ENCODE assay signal across 9 cellular contexts in the genomic region with DNA sequence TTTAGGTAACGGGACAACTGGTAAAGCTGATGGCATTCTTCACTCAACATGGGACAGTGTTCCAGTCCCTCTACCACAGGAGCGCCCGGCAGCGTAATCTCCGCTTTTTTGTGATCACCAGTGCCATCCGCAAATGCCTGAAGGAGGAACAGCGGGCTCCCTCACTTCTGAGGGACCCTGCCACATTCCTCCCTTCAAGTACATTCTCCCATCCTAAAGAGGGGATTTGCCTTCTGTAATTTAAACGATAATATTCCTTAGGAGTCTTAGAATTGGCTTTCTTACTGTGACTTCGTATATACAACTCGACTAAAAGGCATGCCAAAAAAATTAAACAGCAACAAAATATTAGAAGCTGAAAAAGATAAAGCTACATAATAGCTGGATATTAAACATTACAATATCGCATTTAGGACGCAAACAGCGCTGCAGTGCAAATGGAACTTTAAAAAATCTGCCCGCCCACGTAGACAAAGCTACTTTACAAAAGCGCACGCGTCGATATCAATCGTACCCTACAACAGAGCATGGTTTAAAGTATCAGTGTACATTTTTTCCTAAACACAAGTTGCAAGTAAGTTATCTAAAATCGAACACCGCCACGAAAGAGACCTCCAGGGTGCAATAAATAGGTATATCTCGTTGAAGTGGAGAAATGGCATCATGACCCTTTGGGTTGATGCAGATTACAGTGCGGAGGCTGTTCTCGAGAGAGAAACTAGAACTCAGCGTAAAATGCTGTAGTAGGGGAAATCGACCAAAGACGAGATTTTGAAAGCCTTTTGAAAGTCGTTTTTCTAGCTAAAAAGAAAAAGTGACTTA. TPM values are rescaled to one million over a fixed set of nuclear protein-coding genes. Genes with fewer than 3 reads are reported as not detected.
DNase-seq lines count a peak whose midpoint lies in the region; ATAC-seq and TF ChIP-seq lines count a peak whose summit lies in the region.
"Had no signal": no experiment of that assay in that cellular context is flagged by ENCODE, and none has a peak within 500 bp of the region (broad histone marks: within the 10 kb centered on the region; RNA-seq: fewer than 3 reads in every experiment).

No MANE protein-coding gene starts in this region.

- intact Hi-C loops in colonic mucosa (cut with DNase I), result no loop called here

- H3K4me1 ChIP-seq in colonic mucosa (no peaks in the 10 kb centered on the region), mesodermal cell (ENCODE audit: control insufficient read depth, insufficient read depth, low read length, poor library complexity, severe bottlenecking) (peaks cover 13% of the 10 kb centered on the region)

- TF ChIP-seq CTCF in colonic mucosa (IDR thresholded peaks at IDR 0.05), result no peak

- H3K27ac ChIP-seq in colonic mucosa (peak overlapping the region; percentile 83), mesodermal cell (ENCODE audit: low read depth, low read length, severe bottlenecking) (no peak overlapping the region)

- H3K9ac ChIP-seq in colonic mucosa (ENCODE audit: low read depth in 2 of 2, low read length in 2 of 2), result peak overlapping the region; percentile 37 to 89

- H3K27me3 ChIP-seq in colonic mucosa, result no peaks in the 10 kb centered on the region

- H3K36me3 ChIP-seq in colonic mucosa (no peaks in the 10 kb centered on the region), mesodermal cell (ENCODE audit: control insufficient read depth, insufficient read depth, low read length) (no peaks in the 10 kb centered on the region)

- DNase-seq in colonic mucosa, result peak; percentile 44
- DNase-seq in Ammon's horn (ENCODE audit: low spot score), result no peak
- DNase-seq in activated gamma-delta T cell treated with Interleukin-2 at 50 U/mL for 16 hours, result no peak
- DNase-seq in kidney glomerular epithelial cell (lab: John Stamatoyannopoulos, UW), result no peak

- H3K9me3 ChIP-seq in colonic mucosa, result no peaks in the 10 kb centered on the region
- no peaks in the 10 kb centered on the region for H3K9me3 ChIP-seq in mesodermal cell (ENCODE audit: control insufficient read depth, low read length)

- H3K4me3 ChIP-seq in colonic mucosa (peak overlapping the region; percentile 49), mesodermal cell (ENCODE audit: extremely low read depth, insufficient read depth, low read length, poor library complexity, severe bottlenecking) (peak overlapping the region; percentile 46)

- 0 to 4% methylated on average over 13 to 19 of the region's 30 CpGs for WGBS in mesodermal cell (ENCODE audit: insufficient coverage in 2 of 2), 2 experiments

- ATAC-seq in GM19035 (IDR thresholded peaks at IDR 0.05; ENCODE audit: unreplicated experiment), result peak; percentile 48
- ATAC-seq in HG03432 (IDR thresholded peaks at IDR 0.05; ENCODE audit: unreplicated experiment), result peak; percentile 37
- no peak for ATAC-seq in esophagus mucosa

RNA-seq across cellular contexts. Expression of a gene that starts 2.3 kb away (rescaled TPM):
- 1 to 10 TPM; 7.4 to 8.1 TPM for total RNA-seq in colonic mucosa
- polyA plus RNA-seq in mesodermal cell (2013, experiment 1 of 2), result 1.3 TPM
- polyA plus RNA-seq in mesodermal cell (2013, experiment 2 of 2), result 0.86 TPM
- total RNA-seq in esophagus mucosa, result 65.6 TPM
- total RNA-seq: NCI-H460 had no signal

RNA-seq across cellular contexts. Expression of a gene that starts 20.0 kb away (rescaled TPM):
- under 1 TPM; 0.11 to 0.12 TPM for total RNA-seq in colonic mucosa
- 0.11 TPM for polyA plus RNA-seq in mesodermal cell (2013, experiment 1 of 2)
- 0.25 TPM for polyA plus RNA-seq in mesodermal cell (2013, experiment 2 of 2)
- total RNA-seq in esophagus mucosa, result 0.16 TPM
- total RNA-seq: NCI-H460 had no signal
